ENCODE assay signal across 8 cellular contexts in genomic region chr17:76515291-76515949, GRCh38. TPM values are rescaled to one million over a fixed set of nuclear protein-coding genes. Genes with fewer than 3 reads are reported as not detected.
DNase-seq lines count a peak whose midpoint lies in the region; ATAC-seq and TF ChIP-seq lines count a peak whose summit lies in the region.

No MANE protein-coding gene starts in this region.

- no peak for TF ChIP-seq CTCF in lung (IDR thresholded peaks at IDR 0.05; ENCODE audit: control extremely low read depth, extremely low read depth)

- H3K4me3 ChIP-seq in lung, result no peak overlapping the region

- no peaks in the 10 kb centered on the region for H3K9me3 ChIP-seq in lung (ENCODE audit: control insufficient read depth in 2 of 2, insufficient read depth in 1 of 2, low read length in 1 of 2)

- WGBS in lung, 2 donors, result 24 to 35% methylated on average over 21 of the region's 21 CpGs

- no peaks in the 10 kb centered on the region for H3K27me3 ChIP-seq in lung (ENCODE audit: control insufficient read depth, insufficient read depth)

- peak overlapping the region; percentile 46 to 76 for H3K27ac ChIP-seq in lung (ENCODE audit: low read depth in 1 of 2, low read length in 1 of 2)

- no peaks in the 10 kb centered on the region for H3K36me3 ChIP-seq in lung (ENCODE audit: control insufficient read depth in 2 of 2, insufficient read depth in 2 of 2, low read length in 2 of 2)

- no peaks in the 10 kb centered on the region for H3K4me1 ChIP-seq in lung (ENCODE audit: control insufficient read depth in 2 of 2, insufficient read depth in 2 of 2, low read length in 2 of 2)

- DNase-seq in AG08396 (ENCODE audit: low spot score) (peak; percentile 92), H4 (ENCODE audit: low spot score) (peak; percentile 67), T-helper 2 cell (peak; percentile 44 to 98 (median 74)), amniotic stem cell (lab: John Stamatoyannopoulos, UW) (peak; percentile 27), lung (ENCODE audit: low spot score) (peak; percentile 60), NCI-H187 (lab: John Stamatoyannopoulos, UW) (no peak)
- peak; percentile 64 to 66 for DNase-seq in stimulated activated CD8-positive, alpha-beta memory T cell treated with anti-CD3 and anti-CD28 coated beads, Interleukin-2, amount 100 ng/mL, for 1 hour (ENCODE audit: low read depth in 2 of 2)

- peak; percentile 81 for ATAC-seq in lung (ENCODE audit: insufficient read depth, low FRiP score)
- no peak for ATAC-seq in HG02884 (IDR thresholded peaks at IDR 0.05; ENCODE audit: unreplicated experiment)

RNA-seq across cellular contexts. Expression of gene RHBDF2, which starts 14.2 kb away (rescaled TPM):
- 9.0 and 17.4 TPM in 2 replicates for total RNA-seq in H4 (2014; rRNA removed; shearing (Covaris generic))
- total RNA-seq in lung, result 10 to 100 TPM; 22.7 to 56.5 TPM
- 100 to 1,000 TPM in 1 of 2 donors, 10 to 100 TPM in 1; 20.1 to 116 TPM for polyA plus RNA-seq in lung

RNA-seq across cellular contexts. Expression of gene CYGB, which starts 22.1 kb away (rescaled TPM):
- total RNA-seq in H4 (2014; rRNA removed; shearing (Covaris generic)), result 0.25 and 1.8 TPM in 2 replicates
- total RNA-seq in lung, result 10 to 100 TPM; 15.9 to 20.0 TPM
- polyA plus RNA-seq in lung, result 10 to 100 TPM; 21.4 to 30.4 TPM

RNA-seq across cellular contexts. Expression of gene PRCD, which starts 24.4 kb away (rescaled TPM):
- not detected in 2 replicates for total RNA-seq in H4 (2014; rRNA removed; shearing (Covaris generic))
- total RNA-seq in lung, result 10 to 100 TPM in 1 of 2 donors, 1 to 10 TPM in 1; 3.3 to 11.3 TPM
- polyA plus RNA-seq in lung, result 1 to 10 TPM; 2.0 to 7.9 TPM

RNA-seq across cellular contexts. Expression of gene AANAT, which starts 48.0 kb away (rescaled TPM):
- not detected in 2 replicates for total RNA-seq in H4 (2014; rRNA removed; shearing (Covaris generic))
- under 1 TPM in 1 of 2 donors, not detected in 1; 0.31 TPM for total RNA-seq in lung
- under 1 TPM in 1 of 2 donors, not detected in 1; 0.10 TPM for polyA plus RNA-seq in lung

Comparison
In these comparisons a context has a peak if more than half of its experiments do, and no peak if none do; other contexts are left out.
1. DNase-seq: peak in AG08396 (single experiment), H4 (single experiment), T-helper 2 cell (5 of 5), amniotic stem cell (single experiment), lung (single experiment) and stimulated activated CD8-positive, alpha-beta memory T cell treated with anti-CD3 and anti-CD28 coated beads, Interleukin-2, amount 100 ng/mL, for 1 hour (2 of 2); none in NCI-H187 (0 of 2).